Comparison of ENCODE assay signal across 24 cellular contexts in the genomic region with DNA sequence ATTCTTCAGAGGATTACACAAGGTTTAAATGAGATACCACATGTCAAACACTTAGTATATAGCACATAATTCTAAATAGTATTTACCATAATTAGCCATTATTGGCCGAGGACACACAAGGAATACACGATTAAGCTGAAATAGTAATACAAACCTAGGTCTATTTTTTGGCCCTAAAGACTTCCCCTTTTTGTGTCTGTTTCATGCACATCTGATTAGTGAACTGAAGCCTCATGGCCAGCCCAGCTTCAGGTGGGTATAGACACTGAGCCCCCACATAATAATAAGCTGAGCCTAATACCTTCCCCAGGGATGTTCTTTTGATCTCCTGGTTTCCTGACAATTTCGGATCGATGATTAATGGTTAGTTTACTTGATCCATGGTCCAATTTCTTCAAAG. TPM values are rescaled to one million over a fixed set of nuclear protein-coding genes. Genes with fewer than 3 reads are reported as not detected.
DNase-seq lines count a peak whose midpoint lies in the region; ATAC-seq, FAIRE-seq and TF ChIP-seq lines count a peak whose summit lies in the region.
"Had no signal": no experiment of that assay in that cellular context is flagged by ENCODE, and none has a peak within 500 bp of the region (broad histone marks: within the 10 kb centered on the region; RNA-seq: fewer than 3 reads in every experiment).

No MANE protein-coding gene starts in this region.

- H3K27me3 ChIP-seq in OCI-LY1 (ENCODE audit: insufficient read depth, low read length) (no peaks in the 10 kb centered on the region), GM12878 (replicated peaks in 1 of 2; ENCODE audit: control insufficient read depth in 2 of 2, insufficient read depth in 2 of 2, low read length in 1 of 2) (no peaks in the 10 kb centered on the region)

- 3% methylated on average over 4 of the region's 4 CpGs for WGBS in GM12878 (ENCODE audit: insufficient coverage, insufficient replicate concordance, low lambda C conversion rate, missing lambda C conversion rate)

- TF ChIP-seq POLR2A in GM12892 (IDR thresholded peaks at IDR 0.05; ENCODE audit: low read depth, low read length), result no peak
- no peak for TF ChIP-seq POLR2A in GM12878 (IDR thresholded peaks at IDR 0.05; ENCODE audit: low read depth, low read length)

- no peaks in the 10 kb centered on the region for H3K9me3 ChIP-seq in OCI-LY1 (ENCODE audit: low read length)
- H3K9me3 ChIP-seq in GM12878 (replicated peaks; ENCODE audit: control insufficient read depth, insufficient read depth, low read length), result no peaks in the 10 kb centered on the region
- H3K9me3 ChIP-seq: A549, Caco-2, SK-N-SH had no signal

- H2AFZ ChIP-seq in OCI-LY1 (ENCODE audit: low read length) (no peak overlapping the region), GM12878 (ENCODE audit: control insufficient read depth, low read depth, low read length) (no peak overlapping the region)
- H2AFZ ChIP-seq: GM23338 had no signal

- no peak for TF ChIP-seq CTCF in OCI-LY1 (IDR thresholded peaks at IDR 0.05; ENCODE audit: low read length)
- TF ChIP-seq CTCF in GM12878 (IDR thresholded peaks at IDR 0.05 in 2 of 3, conservative IDR thresholded peaks at IDR 0.05 in 1 of 3; ENCODE audit: control insufficient read depth in 2 of 3, extremely low read depth in 1 of 3, insufficient read depth in 1 of 3, low read depth in 3 of 3, low read length in 3 of 3), result no peak
- TF ChIP-seq CTCF in GM13976 (IDR thresholded peaks at IDR 0.05; ENCODE audit: borderline replicate concordance, control extremely low read depth, extremely low read depth, insufficient read depth, missing control alignments), result no peak

- TF ChIP-seq RAD21 in GM12878 (IDR thresholded peaks at IDR 0.05; ENCODE audit: insufficient read depth, low read depth, low read length), result no peak

- H3K4me2 ChIP-seq in OCI-LY1 (ENCODE audit: low read length) (no peak overlapping the region), GM12878 (ENCODE audit: control insufficient read depth, insufficient read depth) (no peak overlapping the region)
- H3K4me2 ChIP-seq: A549, GM23338, SK-N-SH had no signal

- CTCF ChIA-PET in GM12878 (lab: Yijun Ruan, JAX), result interaction anchor here (1.2 kb wide), 1 partner anchor 47 kb away, joined by 4 read pairs; no protein-coding TSS in a partner anchor

- POLR2A ChIA-PET in GM12878 (lab: Charles Lee), result no interaction called here

- H3K36me3 ChIP-seq in OCI-LY1 (ENCODE audit: insufficient read depth, low read length) (peaks cover 42% of the 10 kb centered on the region), GM12878 (ENCODE audit: control insufficient read depth in 2 of 2, insufficient read depth in 2 of 2, low read length in 1 of 2) (no peaks in the 10 kb centered on the region)

- intact Hi-C loops in GM12878 (cut with micrococcal nuclease; ENCODE audit: unreplicated experiment), result no loop called here

- in situ Hi-C loops in GM12878 (cut with MboI), result no loop called here
- in situ Hi-C loops in GM13976 (cut with MboI; ENCODE audit: low sequenced_read_pairs, unreplicated experiment), result no loop called here

- DNase-seq in GM12892 (ENCODE audit: insufficient read length) (no peak), GM12878 (ENCODE audit: low read depth, low spot score) (no peak), GF-D8 (lab: John Stamatoyannopoulos, UW) (no peak), mucosa of gallbladder (ENCODE audit: low spot score) (no peak), retina (no peak), GM13976 (ENCODE audit: low spot score) (no peak)
- DNase-seq: AML-193; Caco-2; CD8-positive, alpha-beta T cell; EL; GDM1; H9; KG1; NCI-H2029 treated with DMSO at 0.1 percent for 48 hours; NCI-H69; SIG-M5; SK-N-SH; T-helper 17 cell had no signal

- TF ChIP-seq EP300 in GM12878 (IDR thresholded peaks at IDR 0.05; ENCODE audit: borderline replicate concordance in 1 of 2, control insufficient read depth in 1 of 2, low read depth in 2 of 2, low read length in 2 of 2), result no peak

- RAD21 ChIA-PET in GM12878 (lab: Charles Lee; ENCODE audit: unreplicated experiment), result no interaction called here

- no peaks in the 10 kb centered on the region for H3K9me2 ChIP-seq in OCI-LY1 (ENCODE audit: low read depth, low read length)
- H3K9me2 ChIP-seq: SK-N-SH had no signal

- SMC1A ChIA-PET in GM12878 (lab: Charles Lee; ENCODE audit: uncharacterized antibody, unreplicated experiment), result interaction anchor here (0.9 to 1.2 kb wide), 6 partner anchors 21 to 70 kb away, joined by 3 to 4 read pairs (median 3); no protein-coding TSS in a partner anchor

- H3K4me1 ChIP-seq in OCI-LY1 (ENCODE audit: insufficient read depth, low read length, severe bottlenecking) (peaks cover 23% of the 10 kb centered on the region), GM12878 (ENCODE audit: control insufficient read depth, insufficient read depth, low read length) (no peaks in the 10 kb centered on the region)
- H3K4me1 ChIP-seq: A549, Caco-2 had no signal

- no TSS peak for BruUV-seq in GM12878 (replicated peaks; lab: Mats Ljungman, UMichigan)

- H4K20me1 ChIP-seq in OCI-LY1 (ENCODE audit: insufficient read depth, low read length) (no peaks in the 10 kb centered on the region), GM12878 (ENCODE audit: control insufficient read depth, insufficient read depth) (no peaks in the 10 kb centered on the region)

- FAIRE-seq in GM12892 (lab: Jason Lieb, UNC) (peak; percentile 83), GM12878 (lab: Jason Lieb, UNC) (no peak)
- FAIRE-seq: RCC 7860 had no signal

- no peaks in the 10 kb centered on the region for H3K79me2 ChIP-seq in OCI-LY1 (ENCODE audit: insufficient read depth, low read length)
- H3K79me2 ChIP-seq in GM12878 (ENCODE audit: control insufficient read depth, insufficient read depth, low read length), result no peaks in the 10 kb centered on the region

- H3K27ac ChIP-seq in OCI-LY1 (ENCODE audit: low read depth, low read length, poor library complexity, severe bottlenecking) (peak overlapping the region; percentile 18), GM12878 (ENCODE audit: control insufficient read depth, insufficient read depth) (no peak overlapping the region)
- H3K27ac ChIP-seq: A549, C4-2B had no signal

- H3K9ac ChIP-seq in OCI-LY1 (ENCODE audit: low read length) (no peak overlapping the region), GM12878 (ENCODE audit: control insufficient read depth, insufficient read depth, low read length) (no peak overlapping the region)
- H3K9ac ChIP-seq: SK-N-SH had no signal

- H3F3A ChIP-seq in OCI-LY1 (ENCODE audit: insufficient read depth, low read length), result no peaks in the 10 kb centered on the region

- no peak overlapping the region for H3K4me3 ChIP-seq in OCI-LY1 (ENCODE audit: low read depth, low read length, poor library complexity, severe bottlenecking)
- H3K4me3 ChIP-seq in GM12878, result no peak overlapping the region
- H3K4me3 ChIP-seq: A549, GM23338 had no signal

- ATAC-seq in GM12878, result peak; percentile 30; the same call in 1 of the 3 replicates
- ATAC-seq: A549; CD8-positive, alpha-beta T cell; GM23338; T-helper 17 cell had no signal

RNA-seq across cellular contexts. Expression of a gene that starts 2.1 kb away (rescaled TPM):
- polyA plus RNA-seq in GM12892 (2012; ENCODE audit: missing spikeins), result 1.0 TPM
- 0.64 TPM in 1 of 2 replicates, not detected in the other for total RNA-seq in GM12878 (2013; cell fraction: nucleolus; rRNA removed)
- total RNA-seq in GM12878 (2014; rRNA removed) (0.16 TPM in 1 of 2 replicates, not detected in the other), GM12878 (2014; rRNA removed; fragmentation: Illumina TruSeq; extraction: Trizol) (0.18 TPM in 1 of 2 replicates, not detected in the other), GM12878 (2021) (not detected in 2 replicates), mucosa of gallbladder (not detected)
- polyA plus RNA-seq in GM12878 (2011; ENCODE audit: low read depth), result not detected
- polyA plus RNA-seq in GM12878 (2011; rRNA removed) (0.10 and 0.13 TPM in 2 replicates), GM12878 (2014; fragmentation: Illumina TruSeq; extraction: Trizol) (0.78 TPM in 1 of 2 replicates, not detected in the other), GM12878 (2014; fragmentation: Nextera tagmentation; extraction: Ambion mirVana) (under 1 TPM; 0.11 to 0.29 TPM), GM12878 (2014; rRNA removed) (not detected in 2 replicates), GM12878 (2016; fragmentation: Nextera tagmentation; extraction: Ambion mirVana) (1 to 10 TPM; 1.2 to 1.7 TPM)
- polyA plus RNA-seq in GM12878 (2011; cell fraction: cytosol; rRNA removed), result not detected in 2 replicates
- 0.20 and 0.31 TPM in 2 replicates for polyA plus RNA-seq in GM12878 (2011; cell fraction: nucleus; rRNA removed)
- 0.42 and 0.48 TPM in 2 replicates for polyA plus RNA-seq in GM12878 (2012)
- not detected in 2 replicates for polyA minus RNA-seq in GM12878 (2011; rRNA and poly(A)+ RNA removed)
- polyA minus RNA-seq in GM12878 (2011; cell fraction: cytosol; rRNA and poly(A)+ RNA removed), result not detected in 2 replicates
- not detected in 2 replicates for polyA minus RNA-seq in GM12878 (2011; cell fraction: nucleus; rRNA and poly(A)+ RNA removed)
- total RNA-seq: Caco-2; CD8-positive, alpha-beta T cell; H9; NCI-H460; T-helper 17 cell had no signal
- polyA plus RNA-seq: A549, SK-N-SH had no signal

RNA-seq across cellular contexts. Expression of a gene that starts 18.9 kb away (rescaled TPM):
- polyA plus RNA-seq in GM12892 (2012; ENCODE audit: missing spikeins), result 43.1 TPM
- 69.8 and 80.1 TPM in 2 replicates for total RNA-seq in GM12878 (2013; cell fraction: nucleolus; rRNA removed)
- total RNA-seq in GM12878 (2014; rRNA removed), result 53.4 and 59.7 TPM in 2 replicates
- 76.6 and 76.7 TPM in 2 replicates for total RNA-seq in GM12878 (2014; rRNA removed; fragmentation: Illumina TruSeq; extraction: Trizol)
- 52.0 and 58.9 TPM in 2 replicates for total RNA-seq in GM12878 (2021)
- 13.4 TPM for polyA plus RNA-seq in GM12878 (2011; ENCODE audit: low read depth)
- 35.9 and 59.7 TPM in 2 replicates for polyA plus RNA-seq in GM12878 (2011; rRNA removed)
- polyA plus RNA-seq in GM12878 (2011; cell fraction: cytosol; rRNA removed), result 12.0 and 13.2 TPM in 2 replicates
- polyA plus RNA-seq in GM12878 (2011; cell fraction: nucleus; rRNA removed), result 19.9 and 23.0 TPM in 2 replicates
- polyA plus RNA-seq in GM12878 (2012), result 24.0 and 25.0 TPM in 2 replicates
- polyA plus RNA-seq in GM12878 (2014; fragmentation: Illumina TruSeq; extraction: Trizol), result 79.5 and 94.6 TPM in 2 replicates
- polyA plus RNA-seq in GM12878 (2014; fragmentation: Nextera tagmentation; extraction: Ambion mirVana), result 10 to 100 TPM; 42.0 to 65.3 TPM
- 35.8 and 42.2 TPM in 2 replicates for polyA plus RNA-seq in GM12878 (2014; rRNA removed)
- 10 to 100 TPM; 96.3 to 97.2 TPM for polyA plus RNA-seq in GM12878 (2016; fragmentation: Nextera tagmentation; extraction: Ambion mirVana)
- polyA minus RNA-seq in GM12878 (2011; rRNA and poly(A)+ RNA removed), result 30.2 and 57.1 TPM in 2 replicates
- 11.6 and 16.7 TPM in 2 replicates for polyA minus RNA-seq in GM12878 (2011; cell fraction: cytosol; rRNA and poly(A)+ RNA removed)
- polyA minus RNA-seq in GM12878 (2011; cell fraction: nucleus; rRNA and poly(A)+ RNA removed), result 48.1 and 63.7 TPM in 2 replicates
- total RNA-seq in mucosa of gallbladder, result 1.4 TPM

RNA-seq across cellular contexts. Expression of a gene that starts 54.5 kb away (rescaled TPM):
- polyA plus RNA-seq in GM12892 (2012; ENCODE audit: missing spikeins), result 51.7 TPM
- total RNA-seq in GM12878 (2013; cell fraction: nucleolus; rRNA removed), result 147 and 148 TPM in 2 replicates
- total RNA-seq in GM12878 (2014; rRNA removed), result 69.1 and 95.4 TPM in 2 replicates
- total RNA-seq in GM12878 (2014; rRNA removed; fragmentation: Illumina TruSeq; extraction: Trizol), result 93.8 and 95.0 TPM in 2 replicates
- 58.3 and 66.5 TPM in 2 replicates for total RNA-seq in GM12878 (2021)
- polyA plus RNA-seq in GM12878 (2011; ENCODE audit: low read depth), result 23.7 TPM
- polyA plus RNA-seq in GM12878 (2011; rRNA removed), result 79.3 and 114 TPM in 2 replicates
- 37.7 and 38.6 TPM in 2 replicates for polyA plus RNA-seq in GM12878 (2011; cell fraction: cytosol; rRNA removed)
- polyA plus RNA-seq in GM12878 (2011; cell fraction: nucleus; rRNA removed), result 111 and 114 TPM in 2 replicates
- 33.9 and 43.9 TPM in 2 replicates for polyA plus RNA-seq in GM12878 (2012)
- polyA plus RNA-seq in GM12878 (2014; fragmentation: Illumina TruSeq; extraction: Trizol), result 83.6 and 102 TPM in 2 replicates
- polyA plus RNA-seq in GM12878 (2014; fragmentation: Nextera tagmentation; extraction: Ambion mirVana), result 10 to 100 TPM; 26.6 to 41.6 TPM
- 64.7 and 64.9 TPM in 2 replicates for polyA plus RNA-seq in GM12878 (2014; rRNA removed)
- polyA plus RNA-seq in GM12878 (2016; fragmentation: Nextera tagmentation; extraction: Ambion mirVana), result 10 to 100 TPM; 53.0 to 68.6 TPM
- polyA minus RNA-seq in GM12878 (2011; rRNA and poly(A)+ RNA removed), result 46.1 and 53.8 TPM in 2 replicates
- polyA minus RNA-seq in GM12878 (2011; cell fraction: cytosol; rRNA and poly(A)+ RNA removed), result 16.8 and 22.4 TPM in 2 replicates
- polyA minus RNA-seq in GM12878 (2011; cell fraction: nucleus; rRNA and poly(A)+ RNA removed), result 45.1 and 57.6 TPM in 2 replicates
- 41.0 TPM for total RNA-seq in mucosa of gallbladder

Comparison
In these comparisons a context has a peak if more than half of its experiments do, and no peak if none do; other contexts are left out.
1. RNA of a gene that starts 18.9 kb away (total RNA-seq): 52.0 to 80.1 TPM in GM12878; 1.4 TPM in mucosa of gallbladder (single experiment); every median in the first group is over 10 times any median in the second.